In genomic region chr13:77434289-77434688, GRCh38 we compare ENCODE assay signal across 34 cellular contexts.
"Had no signal": no experiment of that assay in that cellular context is flagged by ENCODE, and none has a peak within 500 bp of the region (broad histone marks: within the 10 kb centered on the region; RNA-seq: fewer than 3 reads in every experiment).

No MANE protein-coding gene starts in this region.

- H3K9me3 ChIP-seq: adrenal gland, body of pancreas, breast epithelium had no signal

- DNase-seq: activated B cell treated with CpG ODN at 0.5 μM for 24 hours; activated CD4-positive, alpha-beta memory T cell treated with anti-CD3 and anti-CD28 coated beads for 36 hours; activated CD4-positive, alpha-beta T cell treated with anti-CD3 and anti-CD28 coated beads for 4 hours; activated CD4-positive, alpha-beta T cell treated with anti-CD3 and anti-CD28 coated beads, Interleukin-2, amount 10 ng/mL, durations not matched to agents 24 days and 14 days; activated CD4-positive, alpha-beta T cell treated with anti-CD3 and anti-CD28 coated beads, Interleukin-2, amount 50 U/mL, for 1 hour; activated CD4-positive, alpha-beta T cell treated with anti-CD3 and anti-CD28 coated beads, Interleukin-2, amount 50 U/mL, for 4 hours; activated CD4-positive, CD25-positive, alpha-beta regulatory T cell treated with anti-CD3 and anti-CD28 coated beads, Interleukin-2, amount 50 U/mL, for 72 hours; activated CD8-positive, alpha-beta memory T cell treated with anti-CD3 and anti-CD28 coated beads, Interleukin-2, amount 50 U/mL, for 4 hours; activated CD8-positive, alpha-beta T cell treated with anti-CD3 and anti-CD28 coated beads for 36 hours; activated effector memory CD4-positive, alpha-beta T cell treated with anti-CD3 and anti-CD28 coated beads, Interleukin-2, amount 50 U/mL, for 16 hours; activated gamma-delta T cell treated with Interleukin-2 at 50 U/mL for 16 hours; activated naive CD4-positive, alpha-beta T cell; activated naive CD4-positive, alpha-beta T cell treated with anti-CD3 and anti-CD28 coated beads for 36 hours; activated naive CD4-positive, alpha-beta T cell treated with anti-CD3 and anti-CD28 coated beads, Interleukin-2, amount 50 U/mL, for 16 hours; activated naive CD8-positive, alpha-beta T cell treated with anti-CD3 and anti-CD28 coated beads for 36 hours; activated T-cell treated with anti-CD3 and anti-CD28 coated beads for 4 hours; activated T-cell treated with anti-CD3 and anti-CD28 coated beads, Interleukin-2, amount 50 U/mL, for 1 hour; activated T-cell treated with anti-CD3 and anti-CD28 coated beads, Interleukin-2, amount 50 U/mL, for 4 hours; activated T-cell treated with anti-CD3 and anti-CD28 coated beads, Interleukin-2, amount 50 U/mL, for 72 hours; amniotic stem cell; aorta; body of pancreas; brain microvascular endothelial cell; central memory CD4-positive, alpha-beta T cell; T-helper 1 cell; T-helper 2 cell; T-helper 9 cell had no signal

- H3K4me1 ChIP-seq: adrenal gland, body of pancreas, breast epithelium had no signal

- FAIRE-seq: astrocyte, TTC549 had no signal

- H3K27ac ChIP-seq: adrenal gland, body of pancreas, brain microvascular endothelial cell, breast epithelium, VCaP had no signal

- H3K4me3 ChIP-seq: adrenal gland, body of pancreas, breast epithelium had no signal

- H3K27me3 ChIP-seq: adrenal gland, body of pancreas, brain microvascular endothelial cell, breast epithelium had no signal

- H3K36me3 ChIP-seq: adrenal gland, brain microvascular endothelial cell, breast epithelium had no signal

- ATAC-seq: activated CD8-positive, alpha-beta T cell treated with anti-CD3 and anti-CD28 coated beads for 36 hours; activated naive CD4-positive, alpha-beta T cell treated with anti-CD3 and anti-CD28 coated beads, Interleukin-2, amount 50 U/mL, for 72 hours; activated T-cell treated with anti-CD3 and anti-CD28 coated beads, Interleukin-2, amount 50 U/mL, for 4 hours; activated T-cell treated with anti-CD3 and anti-CD28 coated beads, Interleukin-2, amount 50 U/mL, for 72 hours; activated T-helper 17 cell treated with anti-CD3 and anti-CD28 coated beads, Interleukin-2, amount 50 U/mL, for 72 hours; body of pancreas had no signal
